8 cellular contexts compared by ENCODE assay signal in the genomic region with DNA sequence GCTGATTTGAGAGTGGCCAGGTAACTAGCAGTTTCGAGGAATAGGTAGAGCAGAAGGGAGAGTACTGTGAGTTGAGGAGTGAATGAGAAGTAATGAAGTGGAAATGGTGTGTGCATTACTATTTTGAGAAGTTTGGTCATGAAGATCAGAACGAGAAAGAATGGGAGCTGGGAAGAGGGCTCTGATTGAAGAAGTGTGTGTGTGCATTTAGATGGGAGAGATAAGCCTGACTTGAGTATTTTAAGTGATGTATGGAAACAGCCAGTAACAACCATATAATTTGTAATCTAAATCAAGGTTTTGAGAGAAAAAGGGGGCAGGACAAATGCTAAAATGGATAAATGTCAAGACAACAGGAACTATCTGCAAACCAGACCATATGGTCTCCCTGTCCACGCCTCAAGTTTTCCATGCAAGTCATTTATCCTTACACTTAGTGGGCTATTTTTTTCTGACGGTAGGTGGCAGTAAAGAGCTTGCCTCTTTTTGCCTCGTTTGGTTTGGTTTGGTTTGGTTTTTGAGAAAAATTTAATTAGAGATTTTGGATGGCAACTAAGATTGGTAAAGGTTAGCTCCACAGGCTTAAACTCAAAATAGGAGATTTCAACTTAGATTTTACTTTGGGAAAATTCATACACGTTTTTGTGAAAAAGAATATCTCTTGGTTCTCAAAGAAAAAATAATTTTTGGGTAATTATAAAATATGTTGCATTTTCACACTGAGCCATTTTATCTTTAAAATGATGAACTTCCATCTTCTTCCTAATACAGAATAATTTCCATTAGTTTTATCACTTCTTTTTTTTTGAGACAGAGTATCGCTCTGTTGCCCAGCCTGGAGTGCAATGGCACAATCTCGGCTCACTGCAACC. TPM values are rescaled to one million over a fixed set of nuclear protein-coding genes. Genes with fewer than 3 reads are reported as not detected.
DNase-seq lines count a peak whose midpoint lies in the region; ATAC-seq and TF ChIP-seq lines count a peak whose summit lies in the region.

No MANE protein-coding gene starts in this region.

- H3K9me3 Mint-ChIP-seq in GM23338 (no peaks in the 10 kb centered on the region), glutamatergic neuron (ENCODE audit: unreplicated experiment) (no peaks in the 10 kb centered on the region)
- no peaks in the 10 kb centered on the region for H3K9me3 Mint-ChIP-seq in activated CD8-positive, alpha-beta T cell treated with anti-CD3 and anti-CD28 coated beads, Interleukin-2, amount 10 ng/mL, durations not matched to agents 7 days and 5 days (ENCODE audit: insufficient read depth)

- peak; percentile 57 for ATAC-seq in GM23338
- peak; percentile 71 for ATAC-seq in activated CD8-positive, alpha-beta T cell treated with anti-CD3 and anti-CD28 coated beads, Interleukin-2, amount 10 ng/mL, durations not matched to agents 7 days and 5 days
- ATAC-seq in HG02981 (IDR thresholded peaks at IDR 0.05; ENCODE audit: unreplicated experiment): no peak

- H3K4me3 Mint-ChIP-seq in GM23338 (no peak overlapping the region), glutamatergic neuron (ENCODE audit: unreplicated experiment) (no peak overlapping the region)
- H3K4me3 Mint-ChIP-seq in activated CD8-positive, alpha-beta T cell treated with anti-CD3 and anti-CD28 coated beads, Interleukin-2, amount 10 ng/mL, durations not matched to agents 7 days and 5 days: no peak overlapping the region

- no peak overlapping the region for H2AFZ ChIP-seq in GM23338

- POLR2A ChIA-PET in activated CD8-positive, alpha-beta T cell treated with anti-CD3 and anti-CD28 coated beads, Interleukin-2, amount 10 ng/mL, durations not matched to agents 7 days and 5 days (lab: Charles Lee): interaction anchor here (1.1 kb wide), 1 partner anchor 9 kb away, joined by 3 read pairs; no protein-coding TSS in a partner anchor

- no peaks in the 10 kb centered on the region for H3K9me2 ChIP-seq in GM23338 (ENCODE audit: insufficient read depth)

- no peaks in the 10 kb centered on the region for H4K20me1 ChIP-seq in GM23338 (replicated peaks; ENCODE audit: insufficient read depth)

- DNase-seq in COLO829 (ENCODE audit: low spot score) (peak; percentile 66), GM23338 (ENCODE audit: low spot score) (peak; percentile 87), NCI-H226 (peak; percentile 7), glutamatergic neuron (no peak), retina (peak; percentile 80)
- peak; percentile 62 for DNase-seq in activated CD8-positive, alpha-beta T cell treated with anti-CD3 and anti-CD28 coated beads, Interleukin-2, amount 10 ng/mL, durations not matched to agents 7 days and 5 days
- no peak for DNase-seq in activated effector memory CD4-positive, alpha-beta T cell treated with Interleukin-2 at 50 U/mL for 16 hours

- TF ChIP-seq CTCF in GM23338 (conservative IDR thresholded peaks at IDR 0.05; ENCODE audit: low read depth in 2 of 2): peak; percentile 89 to 98
- peak; percentile 91 for TF ChIP-seq CTCF in glutamatergic neuron (IDR thresholded peaks at IDR 0.05; ENCODE audit: partially characterized antibody, unreplicated experiment)

- no peak overlapping the region for H3K27ac Mint-ChIP-seq in GM23338
- H3K27ac Mint-ChIP-seq in activated CD8-positive, alpha-beta T cell treated with anti-CD3 and anti-CD28 coated beads, Interleukin-2, amount 10 ng/mL, durations not matched to agents 7 days and 5 days: no peak overlapping the region
- peak overlapping the region; percentile 0 for H3K27ac Mint-ChIP-seq in glutamatergic neuron (ENCODE audit: unreplicated experiment)

- H3K36me3 ChIP-seq in GM23338 (ENCODE audit: insufficient read depth): no peaks in the 10 kb centered on the region

- H3K4me1 Mint-ChIP-seq in GM23338 (no peaks in the 10 kb centered on the region; the same call in 2 of the 3 replicates), glutamatergic neuron (ENCODE audit: low read depth, unreplicated experiment) (peaks cover 3% of the 10 kb centered on the region)
- no peaks in the 10 kb centered on the region for H3K4me1 Mint-ChIP-seq in activated CD8-positive, alpha-beta T cell treated with anti-CD3 and anti-CD28 coated beads, Interleukin-2, amount 10 ng/mL, durations not matched to agents 7 days and 5 days (ENCODE audit: low read depth)

- H3K27ac ChIP-seq in GM23338 (ENCODE audit: low read depth): no peak overlapping the region

- no peaks in the 10 kb centered on the region for H3F3A ChIP-seq in GM23338 (replicated peaks; ENCODE audit: low read depth)

- CTCF ChIA-PET in activated CD8-positive, alpha-beta T cell treated with anti-CD3 and anti-CD28 coated beads, Interleukin-2, amount 10 ng/mL, durations not matched to agents 7 days and 5 days (lab: Charles Lee): interaction anchor here (0.5 to 4.1 kb wide), 32 partner anchors 8 to 568 kb away, joined by 3 to 28 read pairs (median 3); partner anchors contain the start of gene B3GALNT2

- H3K4me1 ChIP-seq in GM23338 (ENCODE audit: insufficient read depth): no peaks in the 10 kb centered on the region

- H3K4me3 ChIP-seq in GM23338: no peak overlapping the region

- peaks cover 4% of the 10 kb centered on the region for H3K27me3 Mint-ChIP-seq in GM23338 (ENCODE audit: insufficient read depth, low read depth, poor library complexity)
- peaks cover 21% of the 10 kb centered on the region for H3K27me3 Mint-ChIP-seq in activated CD8-positive, alpha-beta T cell treated with anti-CD3 and anti-CD28 coated beads, Interleukin-2, amount 10 ng/mL, durations not matched to agents 7 days and 5 days (ENCODE audit: low read depth)
- no peaks in the 10 kb centered on the region for H3K27me3 Mint-ChIP-seq in glutamatergic neuron (ENCODE audit: unreplicated experiment)

- no peak overlapping the region for H3K4me2 ChIP-seq in GM23338

- no peaks in the 10 kb centered on the region for H3K36me3 Mint-ChIP-seq in GM23338 (ENCODE audit: low read depth)
- H3K36me3 Mint-ChIP-seq in activated CD8-positive, alpha-beta T cell treated with anti-CD3 and anti-CD28 coated beads, Interleukin-2, amount 10 ng/mL, durations not matched to agents 7 days and 5 days (ENCODE audit: low read depth): no peaks in the 10 kb centered on the region
- peaks cover 4% of the 10 kb centered on the region for H3K36me3 Mint-ChIP-seq in glutamatergic neuron (ENCODE audit: unreplicated experiment)

- H3K27me3 ChIP-seq in GM23338 (ENCODE audit: insufficient read depth): no peaks in the 10 kb centered on the region

- no peaks in the 10 kb centered on the region for H3K79me2 ChIP-seq in GM23338 (replicated peaks; ENCODE audit: insufficient read depth)

TF ChIP-seq in GM23338, 12 proteins besides CTCF, POLR2A, EP300 and RAD21 (continues in another document):
- TF ChIP-seq ETS1 (IDR thresholded peaks at IDR 0.05) (no peak), ZNF331 (CRISPR knock-in tag; IDR thresholded peaks at IDR 0.05; ENCODE audit: low read depth) (no peak), NANOG (IDR thresholded peaks at IDR 0.05; ENCODE audit: borderline replicate concordance) (no peak)

RNA-seq across cellular contexts. Expression of gene B3GALNT2, which starts 9.5 kb away (rescaled TPM):
- 36.6 and 48.8 TPM in 2 replicates for total RNA-seq in GM23338 (2014; rRNA removed; shearing (Covaris generic))
- polyA plus RNA-seq in GM23338 (2016; fragmentation: Nextera tagmentation; extraction: Ambion mirVana): 12.8 and 14.4 TPM in 2 replicates
- 10 to 100 TPM; 12.9 to 13.0 TPM for total RNA-seq in activated CD8-positive, alpha-beta T cell treated with anti-CD3 and anti-CD28 coated beads, Interleukin-2, amount 10 ng/mL, durations not matched to agents 7 days and 5 days
- 12.3 TPM for total RNA-seq in glutamatergic neuron (ENCODE audit: unreplicated experiment)

Comparison
In these comparisons a context has a peak if more than half of its experiments do, and no peak if none do; other contexts are left out.
1. DNase-seq: peak in COLO829 (single experiment), GM23338 (single experiment), NCI-H226 (single experiment), activated CD8-positive, alpha-beta T cell treated with anti-CD3 and anti-CD28 coated beads, Interleukin-2, amount 10 ng/mL, durations not matched to agents 7 days and 5 days (single experiment) and retina (single experiment); none in glutamatergic neuron (single experiment) and activated effector memory CD4-positive, alpha-beta T cell treated with Interleukin-2 at 50 U/mL for 16 hours (single experiment).